16 cellular contexts compared by ENCODE assay signal in the genomic region with DNA sequence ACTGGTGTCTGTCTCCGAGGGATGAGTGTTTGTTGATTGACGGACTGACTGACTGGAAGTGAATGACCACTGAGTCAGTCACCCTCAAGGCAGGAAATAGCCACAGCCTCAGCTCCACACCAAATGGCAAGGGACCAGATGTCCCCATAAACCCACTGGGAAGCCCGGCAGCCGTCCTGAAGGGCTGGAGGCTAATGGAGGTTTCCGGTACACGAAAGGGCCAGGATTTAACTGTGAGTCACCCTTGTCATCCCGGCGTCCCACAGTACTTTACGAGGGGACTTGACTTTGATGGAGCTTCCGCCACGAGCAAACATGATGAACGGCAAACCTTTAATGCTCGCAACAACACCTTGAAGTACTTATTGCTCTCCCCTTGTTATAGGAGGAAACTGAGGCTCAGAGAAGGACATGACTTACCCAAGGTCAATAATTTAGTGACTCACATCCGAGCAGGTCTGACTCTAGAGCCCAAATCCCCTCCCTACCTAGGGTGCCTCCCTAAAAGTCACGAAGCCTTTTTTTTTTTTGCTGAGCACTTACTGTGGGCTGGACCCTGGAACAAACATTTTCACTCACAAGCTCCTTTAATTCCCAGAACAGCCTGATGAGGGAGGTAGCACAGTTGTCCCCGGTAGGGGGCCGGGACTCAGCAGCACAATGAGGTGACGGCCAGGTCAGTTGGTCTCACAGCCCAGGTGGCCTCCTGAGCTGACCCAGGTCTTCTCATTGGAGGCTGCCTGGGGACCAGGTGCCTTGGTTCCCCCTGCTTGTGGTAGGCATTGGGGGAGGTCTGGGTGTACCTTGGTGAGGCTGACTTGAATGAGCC. TPM values are rescaled to one million over a fixed set of nuclear protein-coding genes. Genes with fewer than 3 reads are reported as not detected.
DNase-seq lines count a peak whose midpoint lies in the region; ATAC-seq and TF ChIP-seq lines count a peak whose summit lies in the region.
"Had no signal": no experiment of that assay in that cellular context is flagged by ENCODE, and none has a peak within 500 bp of the region (broad histone marks: within the 10 kb centered on the region; RNA-seq: fewer than 3 reads in every experiment).

No MANE protein-coding gene starts in this region.

- no peaks in the 10 kb centered on the region for H3K36me3 ChIP-seq in RWPE2 (ENCODE audit: low read depth)
- no peaks in the 10 kb centered on the region for H3K36me3 ChIP-seq in suprapubic skin
- H3K36me3 ChIP-seq in Peyer's patch = no peaks in the 10 kb centered on the region

- H3K23ac ChIP-seq in H9 (ENCODE audit: insufficient read length, low read depth, low read length) = no peak overlapping the region

- H3K4me2 ChIP-seq in H9 (ENCODE audit: insufficient read depth, insufficient read length, low read length) = no peak overlapping the region

- TF ChIP-seq POLR2A in suprapubic skin (IDR thresholded peaks at IDR 0.05) (no peak), Peyer's patch (IDR thresholded peaks at IDR 0.05) (no peak)

- H3K27me3 ChIP-seq in H9 (ENCODE audit: insufficient read depth, low read length) (no peaks in the 10 kb centered on the region; the same call in 1 of the 2 replicates), RWPE2 (ENCODE audit: insufficient read depth, poor library complexity, severe bottlenecking) (no peaks in the 10 kb centered on the region), suprapubic skin (no peaks in the 10 kb centered on the region), Peyer's patch (no peaks in the 10 kb centered on the region)

- ATAC-seq in RWPE2 (ENCODE audit: low read depth) (0 out of 3 replicates have a peak, but pooled peaks have one; percentile 3), HG03469 (IDR thresholded peaks at IDR 0.05; ENCODE audit: unreplicated experiment) (no peak)
- ATAC-seq: activated CD8-positive, alpha-beta T cell treated with anti-CD3 and anti-CD28 coated beads, Interleukin-2, amount 10 ng/mL, durations not matched to agents 7 days and 5 days; natural killer cell had no signal

- H3K79me1 ChIP-seq in H9 (ENCODE audit: insufficient read depth, low read depth, low read length, poor library complexity, severe bottlenecking) = no peaks in the 10 kb centered on the region

- H3K27ac Mint-ChIP-seq in H9 = no peak overlapping the region
- H3K27ac Mint-ChIP-seq: activated CD8-positive, alpha-beta T cell treated with anti-CD3 and anti-CD28 coated beads, Interleukin-2, amount 10 ng/mL, durations not matched to agents 7 days and 5 days; natural killer cell had no signal

- H2BK120ac ChIP-seq in H9 (ENCODE audit: low read depth, low read length, poor library complexity, severe bottlenecking) = no peak overlapping the region

- H4K8ac ChIP-seq in H9 (replicated peaks; ENCODE audit: insufficient read length, low read depth, low read length) = no peak overlapping the region

- no peaks in the 10 kb centered on the region for H4K20me1 ChIP-seq in H9 (ENCODE audit: control insufficient read depth, insufficient read depth, insufficient read length)

- H3K4me1 ChIP-seq in H9 (ENCODE audit: insufficient read depth, low read length) (no peaks in the 10 kb centered on the region), RWPE2 (ENCODE audit: insufficient read depth, poor library complexity, severe bottlenecking) (peaks cover 21% of the 10 kb centered on the region), suprapubic skin (peaks cover 41% of the 10 kb centered on the region), Peyer's patch (peaks cover 0 to 14% (median 3%) of the 10 kb centered on the region in 4 donors)

- no peak overlapping the region for H4K5ac ChIP-seq in H9 (ENCODE audit: insufficient read length, low read depth, low read length)

- no peak overlapping the region for H2AFZ ChIP-seq in H9 (ENCODE audit: low read length)

- H3K4me3 ChIP-seq in RWPE2 (ENCODE audit: severe bottlenecking) (no peak overlapping the region), fibroblast of mammary gland (ENCODE audit: control insufficient read depth, low read depth, low read length) (no peak overlapping the region), suprapubic skin (no peak overlapping the region), Peyer's patch (no peak overlapping the region)

- H3K4ac ChIP-seq in H9 (ENCODE audit: low read depth, low read length) = no peak overlapping the region

- H2BK5ac ChIP-seq in H9 (ENCODE audit: insufficient read length, low read length) = no peak overlapping the region

- peaks cover 72% of the 10 kb centered on the region for H3K27me3 Mint-ChIP-seq in H9 (ENCODE audit: low read depth)

- no peaks in the 10 kb centered on the region for H3K36me3 Mint-ChIP-seq in H9 (ENCODE audit: insufficient read depth in 1 of 3, low read depth in 3 of 3)
- H3K36me3 Mint-ChIP-seq: natural killer cell had no signal

- H3K9me3 ChIP-seq in H9 (ENCODE audit: control insufficient read depth, low read depth, low read length) (no peaks in the 10 kb centered on the region), RWPE2 (ENCODE audit: severe bottlenecking) (no peaks in the 10 kb centered on the region), suprapubic skin (no peaks in the 10 kb centered on the region), Peyer's patch (no peaks in the 10 kb centered on the region)

- DNase-seq in H9 = no peak
- no peak for DNase-seq in RWPE2 (ENCODE audit: low spot score)
- DNase-seq in fibroblast of mammary gland (ENCODE audit: low read depth) = peak; percentile 57
- DNase-seq in suprapubic skin (ENCODE audit: low spot score in 2 of 2) = no peak
- no peak for DNase-seq in Peyer's patch
- DNase-seq in NCI-H2081 (lab: John Stamatoyannopoulos, UW) = no peak
- DNase-seq: activated CD8-positive, alpha-beta T cell treated with anti-CD3 and anti-CD28 coated beads, Interleukin-2, amount 10 ng/mL, durations not matched to agents 7 days and 5 days; activated naive CD4-positive, alpha-beta T cell; natural killer cell; NCI-H1092 treated with DMSO at 0.1 percent for 48 hours; NCI-H446 treated with DMSO at 0.1 percent for 48 hours; T-helper 9 cell had no signal

- no peak for TF ChIP-seq EP300 in suprapubic skin (IDR thresholded peaks at IDR 0.05)

- H3T11ph ChIP-seq in H9 (ENCODE audit: low read length) = no peak overlapping the region

- no peak overlapping the region for H4K91ac ChIP-seq in H9 (ENCODE audit: insufficient read length, low read depth, low read length)

- no peak overlapping the region for H2BK15ac ChIP-seq in H9 (ENCODE audit: low read depth, low read length)

- no peak overlapping the region for H3K56ac ChIP-seq in H9 (ENCODE audit: insufficient read length, low read depth, low read length)

- no peak overlapping the region for H3K9ac ChIP-seq in H9 (ENCODE audit: extremely low read depth, insufficient read length, low read length)

- no CpG with 5 or more reads among the region's 18 CpGs for WGBS in H9 (ENCODE audit: extremely low coverage, insufficient read length, low lambda C conversion rate)
- WGBS in suprapubic skin = 68% methylated on average over 12 of the region's 18 CpGs

- peaks cover 8 to 13% of the 10 kb centered on the region in 2 experiments; a peak in 4 of 5 replicates for H3K9me3 Mint-ChIP-seq in H9
- H3K9me3 Mint-ChIP-seq: natural killer cell had no signal

- H3K79me2 ChIP-seq in H9 (ENCODE audit: insufficient read depth, low read length) = no peaks in the 10 kb centered on the region

- H3K4me3 Mint-ChIP-seq in H9 = no peak overlapping the region
- H3K4me3 Mint-ChIP-seq: activated CD8-positive, alpha-beta T cell treated with anti-CD3 and anti-CD28 coated beads, Interleukin-2, amount 10 ng/mL, durations not matched to agents 7 days and 5 days; natural killer cell had no signal

- TF ChIP-seq CTCF in H9 (conservative IDR thresholded peaks at IDR 0.05) (peak; percentile 28; the same call in 1 of the 3 replicates), RWPE2 (IDR thresholded peaks at IDR 0.05; ENCODE audit: poor library complexity, severe bottlenecking) (no peak), fibroblast of mammary gland (conservative IDR thresholded peaks at IDR 0.05; ENCODE audit: control insufficient read depth, insufficient read depth, low read depth, low read length) (no peak), suprapubic skin (IDR thresholded peaks at IDR 0.05) (no peak), Peyer's patch (IDR thresholded peaks at IDR 0.05) (no peak)

- H3K4me1 Mint-ChIP-seq in H9 = peaks cover 11 to 12% of the 10 kb centered on the region in 2 experiments
- H3K4me1 Mint-ChIP-seq: natural killer cell had no signal

- no peak overlapping the region for H3K18ac ChIP-seq in H9 (ENCODE audit: insufficient read length, low read depth, low read length)

- H2BK20ac ChIP-seq in H9 (ENCODE audit: low read depth, low read length, poor library complexity, severe bottlenecking) = no peak overlapping the region

- no peak overlapping the region for H2AK5ac ChIP-seq in H9 (ENCODE audit: insufficient read length, low read length)

- no peak overlapping the region; the same call in 1 of the 2 replicates for H3K14ac ChIP-seq in H9 (ENCODE audit: insufficient read depth, low read length)

- no peak overlapping the region for H3K27ac ChIP-seq in H9 (ENCODE audit: insufficient read length, low read depth, low read length)
- peak overlapping the region; percentile 62 for H3K27ac ChIP-seq in RWPE2 (ENCODE audit: poor library complexity, severe bottlenecking)
- peak overlapping the region; percentile 47 for H3K27ac ChIP-seq in suprapubic skin
- H3K27ac ChIP-seq in Peyer's patch = no peak overlapping the region
- H3K27ac ChIP-seq: HL-60 had no signal

- H3K23me2 ChIP-seq in H9 (ENCODE audit: insufficient read length, low read depth, low read length, poor library complexity, severe bottlenecking) = no peaks in the 10 kb centered on the region

- no peak overlapping the region for H2BK12ac ChIP-seq in H9 (ENCODE audit: insufficient read length, low read depth, low read length)

RNA-seq across cellular contexts. Expression of a gene that starts 25.2 kb away (rescaled TPM):
- 26.9 and 28.8 TPM in 2 replicates for total RNA-seq in H9 (2021)
- total RNA-seq in suprapubic skin = 10 to 100 TPM; 11.3 to 34.5 (median 20.1) TPM
- total RNA-seq in Peyer's patch = 1 to 10 TPM; 3.8 to 9.3 (median 8.9) TPM

RNA-seq across cellular contexts. Expression of a gene that starts 40.6 kb away (rescaled TPM):
- total RNA-seq in H9 (2021) = 0.31 and 0.59 TPM in 2 replicates
- not detected for total RNA-seq in suprapubic skin
- not detected for total RNA-seq in Peyer's patch
- total RNA-seq: fibroblast of lung, subcutaneous adipose tissue had no signal

Comparison
In these comparisons a context has a peak if more than half of its experiments do, and no peak if none do; other contexts are left out.
1. H3K27ac ChIP-seq: peak in RWPE2 (single experiment) and suprapubic skin (single experiment); none in H9 (single experiment) and Peyer's patch (0 of 4).